1 cellular context compared by ENCODE assay signal in genomic region chr5:170145462-170145861, GRCh38.
A peak's percentile ranks its signal among the peaks of the same experiment; 100 is the strongest.
TF ChIP-seq lines count a peak whose summit lies in the region.

No MANE protein-coding gene starts in this region.

TF ChIP-seq in K562, 482 proteins besides CTCF, POLR2A, EP300 and RAD21 (continues in another document):
- TF ChIP-seq FOXJ2 (tag; IDR thresholded peaks at IDR 0.05) (no peak), SMAD2 (IDR thresholded peaks at IDR 0.05; ENCODE audit: low read depth, low read length) (no peak), TCF7L2 (IDR thresholded peaks at IDR 0.05; ENCODE audit: low read depth, low read length) (no peak), ZNF311 (CRISPR knock-in tag; IDR thresholded peaks at IDR 0.05) (no peak), MYC (IDR thresholded peaks at IDR 0.05; ENCODE audit: low read depth, low read length) (peak; percentile 25; the same call in 1 of the 2 replicates), MYC (CRISPR knock-in tag; IDR thresholded peaks at IDR 0.05; ENCODE audit: borderline replicate concordance, low read depth) (no peak), RAD51 (IDR thresholded peaks at IDR 0.05; ENCODE audit: borderline replicate concordance, low read depth) (peak; percentile 71), ZNF324 (CRISPR knock-in tag; IDR thresholded peaks at IDR 0.05) (no peak), HNRNPLL (IDR thresholded peaks at IDR 0.05; ENCODE audit: low read depth, low read length, poor library complexity, severe bottlenecking) (no peak), ZNF407 (IDR thresholded peaks at IDR 0.05; ENCODE audit: low read depth) (no peak), ESRRB (CRISPR knock-in tag; IDR thresholded peaks at IDR 0.05; ENCODE audit: borderline replicate concordance) (no peak), USF1 (CRISPR knock-in tag; IDR thresholded peaks at IDR 0.05) (peak; percentile 73), SUPT5H (IDR thresholded peaks at IDR 0.05) (no peak), CHD2 (IDR thresholded peaks at IDR 0.05; ENCODE audit: low read depth, low read length) (no peak), ZNF444 (CRISPR knock-in tag; IDR thresholded peaks at IDR 0.05) (no peak), ZNF184 (CRISPR knock-in tag; IDR thresholded peaks at IDR 0.05) (no peak), FOXJ3 (CRISPR knock-in tag; IDR thresholded peaks at IDR 0.05) (no peak), MBD2 (IDR thresholded peaks at IDR 0.05; ENCODE audit: borderline replicate concordance, low read depth) (no peak), PHB (CRISPR knock-in tag; IDR thresholded peaks at IDR 0.05) (no peak), ZNF217 (CRISPR knock-in tag; IDR thresholded peaks at IDR 0.05) (no peak), ZFP1 (CRISPR knock-in tag; IDR thresholded peaks at IDR 0.05) (no peak), ZNF24 (IDR thresholded peaks at IDR 0.05) (no peak), MLX (CRISPR knock-in tag; conservative IDR thresholded peaks at IDR 0.05) (no peak), ZNF644 (tag; IDR thresholded peaks at IDR 0.05; ENCODE audit: low read depth) (no peak), L3MBTL2 (IDR thresholded peaks at IDR 0.05) (peak; percentile 30; the same call in 1 of the 2 replicates), ZNF766 (CRISPR knock-in tag; conservative IDR thresholded peaks at IDR 0.05) (no peak), ADNP (tag; IDR thresholded peaks at IDR 0.05) (no peak), HIVEP1 (CRISPR knock-in tag; IDR thresholded peaks at IDR 0.05) (no peak), ZFP36 (IDR thresholded peaks at IDR 0.05; ENCODE audit: low read depth, low read length, partially characterized antibody) (no peak), ZNF274 (IDR thresholded peaks at IDR 0.05; ENCODE audit: borderline replicate concordance, low read depth, low read length) (no peak), MITF (IDR thresholded peaks at IDR 0.05) (no peak), ZNF277 (CRISPR knock-in tag; IDR thresholded peaks at IDR 0.05; ENCODE audit: borderline replicate concordance) (no peak), MYBL2 (IDR thresholded peaks at IDR 0.05; ENCODE audit: low read depth) (no peak), MYBL2 (CRISPR knock-in tag; IDR thresholded peaks at IDR 0.05; ENCODE audit: borderline replicate concordance) (no peak), NFE2L1 (tag; IDR thresholded peaks at IDR 0.05; ENCODE audit: borderline replicate concordance, low read depth) (no peak), ZNF696 (CRISPR knock-in tag; conservative IDR thresholded peaks at IDR 0.05) (no peak), NCOA4 (IDR thresholded peaks at IDR 0.05; ENCODE audit: partially characterized antibody) (no peak), FOXA1 (IDR thresholded peaks at IDR 0.05; ENCODE audit: borderline replicate concordance) (no peak), HDAC3 (IDR thresholded peaks at IDR 0.05; ENCODE audit: borderline replicate concordance, partially characterized antibody) (no peak), JUN (IDR thresholded peaks at IDR 0.05; ENCODE audit: borderline replicate concordance, low read depth, low read length) (no peak), JUN (CRISPR knock-in tag; IDR thresholded peaks at IDR 0.05; ENCODE audit: borderline replicate concordance) (no peak)
- TF ChIP-seq, protein P1, sequence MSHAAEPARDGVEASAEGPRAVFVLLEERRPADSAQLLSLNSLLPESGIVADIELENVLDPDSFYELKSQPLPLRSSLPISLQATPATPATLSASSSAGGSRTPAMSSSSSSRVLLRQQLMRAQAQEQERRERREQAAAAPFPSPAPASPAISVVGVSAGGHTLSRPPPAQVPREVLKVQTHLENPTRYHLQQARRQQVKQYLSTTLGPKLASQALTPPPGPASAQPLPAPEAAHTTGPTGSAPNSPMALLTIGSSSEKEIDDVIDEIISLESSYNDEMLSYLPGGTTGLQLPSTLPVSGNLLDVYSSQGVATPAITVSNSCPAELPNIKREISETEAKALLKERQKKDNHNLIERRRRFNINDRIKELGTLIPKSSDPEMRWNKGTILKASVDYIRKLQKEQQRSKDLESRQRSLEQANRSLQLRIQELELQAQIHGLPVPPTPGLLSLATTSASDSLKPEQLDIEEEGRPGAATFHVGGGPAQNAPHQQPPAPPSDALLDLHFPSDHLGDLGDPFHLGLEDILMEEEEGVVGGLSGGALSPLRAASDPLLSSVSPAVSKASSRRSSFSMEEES (CRISPR knock-in tag; IDR thresholded peaks at IDR 0.05), result peak; percentile 93
- TF ChIP-seq, protein P2, sequence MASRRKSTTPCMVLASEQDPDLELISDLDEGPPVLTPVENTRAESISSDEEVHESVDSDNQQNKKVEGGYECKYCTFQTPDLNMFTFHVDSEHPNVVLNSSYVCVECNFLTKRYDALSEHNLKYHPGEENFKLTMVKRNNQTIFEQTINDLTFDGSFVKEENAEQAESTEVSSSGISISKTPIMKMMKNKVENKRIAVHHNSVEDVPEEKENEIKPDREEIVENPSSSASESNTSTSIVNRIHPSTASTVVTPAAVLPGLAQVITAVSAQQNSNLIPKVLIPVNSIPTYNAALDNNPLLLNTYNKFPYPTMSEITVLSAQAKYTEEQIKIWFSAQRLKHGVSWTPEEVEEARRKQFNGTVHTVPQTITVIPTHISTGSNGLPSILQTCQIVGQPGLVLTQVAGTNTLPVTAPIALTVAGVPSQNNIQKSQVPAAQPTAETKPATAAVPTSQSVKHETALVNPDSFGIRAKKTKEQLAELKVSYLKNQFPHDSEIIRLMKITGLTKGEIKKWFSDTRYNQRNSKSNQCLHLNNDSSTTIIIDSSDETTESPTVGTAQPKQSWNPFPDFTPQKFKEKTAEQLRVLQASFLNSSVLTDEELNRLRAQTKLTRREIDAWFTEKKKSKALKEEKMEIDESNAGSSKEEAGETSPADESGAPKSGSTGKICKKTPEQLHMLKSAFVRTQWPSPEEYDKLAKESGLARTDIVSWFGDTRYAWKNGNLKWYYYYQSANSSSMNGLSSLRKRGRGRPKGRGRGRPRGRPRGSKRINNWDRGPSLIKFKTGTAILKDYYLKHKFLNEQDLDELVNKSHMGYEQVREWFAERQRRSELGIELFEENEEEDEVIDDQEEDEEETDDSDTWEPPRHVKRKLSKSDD (conservative IDR thresholded peaks at IDR 0.05; ENCODE audit: low read length), result no peak
- TF ChIP-seq, protein P3, sequence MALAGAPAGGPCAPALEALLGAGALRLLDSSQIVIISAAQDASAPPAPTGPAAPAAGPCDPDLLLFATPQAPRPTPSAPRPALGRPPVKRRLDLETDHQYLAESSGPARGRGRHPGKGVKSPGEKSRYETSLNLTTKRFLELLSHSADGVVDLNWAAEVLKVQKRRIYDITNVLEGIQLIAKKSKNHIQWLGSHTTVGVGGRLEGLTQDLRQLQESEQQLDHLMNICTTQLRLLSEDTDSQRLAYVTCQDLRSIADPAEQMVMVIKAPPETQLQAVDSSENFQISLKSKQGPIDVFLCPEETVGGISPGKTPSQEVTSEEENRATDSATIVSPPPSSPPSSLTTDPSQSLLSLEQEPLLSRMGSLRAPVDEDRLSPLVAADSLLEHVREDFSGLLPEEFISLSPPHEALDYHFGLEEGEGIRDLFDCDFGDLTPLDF (CRISPR knock-in tag; IDR thresholded peaks at IDR 0.05), result no peak
- TF ChIP-seq, protein P4, sequence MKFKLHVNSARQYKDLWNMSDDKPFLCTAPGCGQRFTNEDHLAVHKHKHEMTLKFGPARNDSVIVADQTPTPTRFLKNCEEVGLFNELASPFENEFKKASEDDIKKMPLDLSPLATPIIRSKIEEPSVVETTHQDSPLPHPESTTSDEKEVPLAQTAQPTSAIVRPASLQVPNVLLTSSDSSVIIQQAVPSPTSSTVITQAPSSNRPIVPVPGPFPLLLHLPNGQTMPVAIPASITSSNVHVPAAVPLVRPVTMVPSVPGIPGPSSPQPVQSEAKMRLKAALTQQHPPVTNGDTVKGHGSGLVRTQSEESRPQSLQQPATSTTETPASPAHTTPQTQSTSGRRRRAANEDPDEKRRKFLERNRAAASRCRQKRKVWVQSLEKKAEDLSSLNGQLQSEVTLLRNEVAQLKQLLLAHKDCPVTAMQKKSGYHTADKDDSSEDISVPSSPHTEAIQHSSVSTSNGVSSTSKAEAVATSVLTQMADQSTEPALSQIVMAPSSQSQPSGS (CRISPR knock-in tag; IDR thresholded peaks at IDR 0.05), result no peak
- TF ChIP-seq, protein P5, sequence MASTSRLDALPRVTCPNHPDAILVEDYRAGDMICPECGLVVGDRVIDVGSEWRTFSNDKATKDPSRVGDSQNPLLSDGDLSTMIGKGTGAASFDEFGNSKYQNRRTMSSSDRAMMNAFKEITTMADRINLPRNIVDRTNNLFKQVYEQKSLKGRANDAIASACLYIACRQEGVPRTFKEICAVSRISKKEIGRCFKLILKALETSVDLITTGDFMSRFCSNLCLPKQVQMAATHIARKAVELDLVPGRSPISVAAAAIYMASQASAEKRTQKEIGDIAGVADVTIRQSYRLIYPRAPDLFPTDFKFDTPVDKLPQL (IDR thresholded peaks at IDR 0.05; ENCODE audit: extremely low read depth, insufficient read length), result no peak
